1 cellular context compared by ENCODE assay signal in the genomic region with DNA sequence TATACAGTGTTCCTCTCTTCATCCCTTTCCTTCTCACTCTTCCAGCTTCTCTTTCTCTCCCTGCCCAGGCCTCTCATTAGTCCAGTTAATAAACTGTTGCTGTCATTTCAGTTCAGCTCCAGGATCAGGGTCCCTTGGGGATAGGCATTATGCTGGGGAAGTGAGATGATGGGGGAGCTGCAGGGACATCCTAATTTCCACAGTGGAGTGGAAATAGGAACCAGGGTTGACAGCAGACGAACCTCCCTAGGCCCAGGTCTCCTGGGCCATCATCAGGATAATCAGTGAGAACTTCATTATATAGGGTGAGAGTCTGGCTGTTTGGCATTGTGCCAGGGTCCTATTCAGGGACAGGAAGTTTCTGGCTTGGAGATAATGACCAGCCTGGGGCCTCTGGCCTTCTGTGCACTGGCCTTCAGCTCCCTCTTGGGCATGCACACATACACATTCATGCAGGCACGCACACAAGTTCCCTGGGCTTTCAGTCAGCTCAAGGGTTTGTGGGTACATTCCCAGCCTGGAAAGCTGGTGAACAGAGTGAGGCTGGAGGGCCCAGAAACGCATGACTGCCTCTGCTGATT.
TF ChIP-seq lines count a peak whose summit lies in the region.

No MANE protein-coding gene starts in this region.

TF ChIP-seq in Ishikawa, 13 proteins besides CTCF, POLR2A, EP300 and RAD21:
- TF ChIP-seq NFIC (IDR thresholded peaks at IDR 0.05) (peak; percentile 60), CEBPB (IDR thresholded peaks at IDR 0.05) (no peak)
